23 cellular contexts compared by ENCODE assay signal in the genomic region with DNA sequence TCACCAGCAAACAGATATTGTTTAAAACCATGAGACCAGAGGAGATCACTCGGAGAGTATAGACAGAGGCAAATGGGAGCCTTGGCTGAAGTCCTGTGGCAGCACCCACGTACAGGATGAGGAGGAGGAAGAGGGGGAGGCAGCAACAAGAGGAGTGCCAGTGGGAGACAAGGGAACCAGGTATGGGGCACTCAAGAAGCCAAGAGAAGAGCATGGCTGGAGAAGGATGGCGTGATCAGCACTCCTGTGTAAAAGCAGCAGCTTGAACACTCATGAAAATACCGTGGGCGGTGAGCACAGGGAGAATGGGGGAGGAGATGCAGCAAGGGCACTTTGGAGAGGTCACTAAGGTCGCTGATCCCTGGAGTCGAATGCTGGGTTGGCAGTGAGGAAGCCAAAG. TPM values are rescaled to one million over a fixed set of nuclear protein-coding genes. Genes with fewer than 3 reads are reported as not detected.
A peak's percentile ranks its signal among the peaks of the same experiment; 100 is the strongest.
DNase-seq lines count a peak whose midpoint lies in the region; ATAC-seq, FAIRE-seq and TF ChIP-seq lines count a peak whose summit lies in the region.
"Had no signal": no experiment of that assay in that cellular context is flagged by ENCODE, and none has a peak within 500 bp of the region (broad histone marks: within the 10 kb centered on the region; RNA-seq: fewer than 3 reads in every experiment).

No MANE protein-coding gene starts in this region.

- peaks cover 24% of the 10 kb centered on the region for H3F3A ChIP-seq in GM23248 (ENCODE audit: insufficient read depth)

- no peaks in the 10 kb centered on the region for H4K20me1 ChIP-seq in GM23248 (ENCODE audit: insufficient read depth)
- no peaks in the 10 kb centered on the region for H4K20me1 ChIP-seq in K562 (replicated peaks; ENCODE audit: control insufficient read depth, insufficient read depth, low read length)

- H3K4me1 ChIP-seq in GM23248 (ENCODE audit: insufficient read depth) (peaks cover 35% of the 10 kb centered on the region), K562 (replicated peaks in 1 of 2; ENCODE audit: control insufficient read depth in 2 of 2, insufficient read depth in 2 of 2, low read length in 2 of 2) (peaks cover 0 to 24% of the 10 kb centered on the region in 2 experiments; a peak in 3 of 5 replicates)

- H3K79me2 ChIP-seq in GM23248 (ENCODE audit: insufficient read depth) (no peaks in the 10 kb centered on the region), K562 (ENCODE audit: control insufficient read depth, insufficient read depth, low read length) (no peaks in the 10 kb centered on the region)

- no peaks in the 10 kb centered on the region for H3K36me3 Mint-ChIP-seq in activated naive CD8-positive, alpha-beta T cell treated with anti-CD3 and anti-CD28 coated beads, Interleukin-2, amount 10 ng/mL, durations not matched to agents 7 days and 5 days
- no peaks in the 10 kb centered on the region for H3K36me3 Mint-ChIP-seq in activated naive CD8-positive, alpha-beta T cell treated with anti-CD3 and anti-CD28 coated beads for 36 hours
- H3K36me3 Mint-ChIP-seq in osteocyte (ENCODE audit: unreplicated experiment), result no peaks in the 10 kb centered on the region
- H3K36me3 Mint-ChIP-seq: CD8-positive, alpha-beta T cell had no signal

- no peak overlapping the region for H2AFZ ChIP-seq in GM23248
- H2AFZ ChIP-seq in K562 (ENCODE audit: low read depth, low read length), result peak overlapping the region; percentile 59; the same call in 1 of the 2 replicates

- TF ChIP-seq EP300 in K562 (IDR thresholded peaks at IDR 0.05; ENCODE audit: low read length), result no peak

- CTCF ChIA-PET in K562 (lab: Yijun Ruan, JAX; ENCODE audit: low intra/inter-chr PET ratio), result no interaction called here

- H3K27me3 ChIP-seq in GM23248 (replicated peaks; ENCODE audit: insufficient read depth) (no peaks in the 10 kb centered on the region), K562 (ENCODE audit: control insufficient read depth in 2 of 2, insufficient read depth in 2 of 2, low read length in 2 of 2) (no peaks in the 10 kb centered on the region)

- H3K4me1 Mint-ChIP-seq in activated naive CD8-positive, alpha-beta T cell treated with anti-CD3 and anti-CD28 coated beads, Interleukin-2, amount 10 ng/mL, durations not matched to agents 7 days and 5 days, result peaks cover 19% of the 10 kb centered on the region
- peaks cover 11% of the 10 kb centered on the region for H3K4me1 Mint-ChIP-seq in activated naive CD8-positive, alpha-beta T cell treated with anti-CD3 and anti-CD28 coated beads for 36 hours
- no peaks in the 10 kb centered on the region for H3K4me1 Mint-ChIP-seq in osteocyte (ENCODE audit: unreplicated experiment)

- H3K4me3 ChIP-seq in GM23248, result no peak overlapping the region
- no peak overlapping the region for H3K4me3 ChIP-seq in K562
- H3K4me3 ChIP-seq: A549, GM12878 had no signal

- WGBS in GM23248 (ENCODE audit: low coverage in 1 of 2, low lambda C conversion rate in 2 of 2, missing lambda C conversion rate in 2 of 2), 2 experiments, result 61 to 64% methylated on average over 7 of the region's 7 CpGs
- WGBS in K562 (ENCODE audit: insufficient coverage, low coverage, missing lambda C conversion rate), result 39% methylated on average over 7 of the region's 7 CpGs

- intact Hi-C loops in K562 (cut with micrococcal nuclease), result no loop called here

- H3K9me1 ChIP-seq in K562 (ENCODE audit: control insufficient read depth, insufficient read depth, low read length), result no peaks in the 10 kb centered on the region

- H3K9me3 Mint-ChIP-seq in activated naive CD8-positive, alpha-beta T cell treated with anti-CD3 and anti-CD28 coated beads, Interleukin-2, amount 10 ng/mL, durations not matched to agents 7 days and 5 days, result no peaks in the 10 kb centered on the region
- H3K9me3 Mint-ChIP-seq in activated naive CD8-positive, alpha-beta T cell treated with anti-CD3 and anti-CD28 coated beads for 36 hours, result peaks cover 1% of the 10 kb centered on the region
- no peaks in the 10 kb centered on the region for H3K9me3 Mint-ChIP-seq in osteocyte (ENCODE audit: unreplicated experiment)
- H3K9me3 Mint-ChIP-seq: CD8-positive, alpha-beta T cell; IgD-negative memory B cell had no signal

- DNase-seq in activated naive CD8-positive, alpha-beta T cell treated with anti-CD3 and anti-CD28 coated beads, Interleukin-2, amount 10 ng/mL, durations not matched to agents 7 days and 5 days, result no peak
- no peak for DNase-seq in activated naive CD8-positive, alpha-beta T cell treated with anti-CD3 and anti-CD28 coated beads for 36 hours
- peak; percentile 15 for DNase-seq in GM23248
- peak in 2 of 4 experiments; percentile 9 to 25 for DNase-seq in K562 (ENCODE audit: extremely low read depth in 1 of 4, low spot score in 3 of 4)
- DNase-seq in osteocyte (ENCODE audit: extremely low spot score, unreplicated experiment), result peak; percentile 73
- no peak for DNase-seq in NCI-H1105 treated with DMSO at 0.1 percent for 48 hours (lab: John Stamatoyannopoulos, UW)
- no peak for DNase-seq in D721Med (ENCODE audit: insufficient read length, low spot score)
- DNase-seq: AML-193; Calu3; CD8-positive, alpha-beta T cell; DMS 273 treated with DMSO at 0.1 percent for 48 hours; DMS53; DND-41; EL had no signal

- ATAC-seq in activated naive CD8-positive, alpha-beta T cell treated with anti-CD3 and anti-CD28 coated beads, Interleukin-2, amount 10 ng/mL, durations not matched to agents 7 days and 5 days (ENCODE audit: low read depth), result no peak
- ATAC-seq in K562, result no peak
- ATAC-seq: A549; CD8-positive, alpha-beta T cell; GM12878; HCT116; HepG2 had no signal

- H3K9me3 ChIP-seq in GM23248 (ENCODE audit: low read depth) (no peaks in the 10 kb centered on the region), K562 (replicated peaks; ENCODE audit: control insufficient read depth, insufficient read depth, low read depth, low read length) (no peaks in the 10 kb centered on the region)
- H3K9me3 ChIP-seq: A549 had no signal

- no peaks in the 10 kb centered on the region for H3K9me2 ChIP-seq in GM23248 (ENCODE audit: insufficient read depth)

- H3K27me3 Mint-ChIP-seq in activated naive CD8-positive, alpha-beta T cell treated with anti-CD3 and anti-CD28 coated beads, Interleukin-2, amount 10 ng/mL, durations not matched to agents 7 days and 5 days, result peaks cover 18% of the 10 kb centered on the region
- H3K27me3 Mint-ChIP-seq in activated naive CD8-positive, alpha-beta T cell treated with anti-CD3 and anti-CD28 coated beads for 36 hours, result no peaks in the 10 kb centered on the region
- peaks cover 28% of the 10 kb centered on the region for H3K27me3 Mint-ChIP-seq in osteocyte (ENCODE audit: unreplicated experiment)

- POLR2A ChIA-PET in activated naive CD8-positive, alpha-beta T cell treated with anti-CD3 and anti-CD28 coated beads, Interleukin-2, amount 10 ng/mL, durations not matched to agents 7 days and 5 days (lab: Charles Lee), result no interaction called here
- POLR2A ChIA-PET in K562 (lab: Yijun Ruan, JAX), result no interaction called here

- H3K27ac Mint-ChIP-seq in activated naive CD8-positive, alpha-beta T cell treated with anti-CD3 and anti-CD28 coated beads, Interleukin-2, amount 10 ng/mL, durations not matched to agents 7 days and 5 days, result peak overlapping the region; percentile 11
- no peak overlapping the region for H3K27ac Mint-ChIP-seq in activated naive CD8-positive, alpha-beta T cell treated with anti-CD3 and anti-CD28 coated beads for 36 hours
- no peak overlapping the region for H3K27ac Mint-ChIP-seq in osteocyte (ENCODE audit: unreplicated experiment)
- H3K27ac Mint-ChIP-seq: CD8-positive, alpha-beta T cell; IgD-negative memory B cell had no signal

- no peak for TF ChIP-seq POLR2A in K562 (conservative IDR thresholded peaks at IDR 0.05)

- FAIRE-seq in K562 (lab: Jason Lieb, UNC) (no peak), D721Med (lab: Jason Lieb, UNC) (no peak)
- FAIRE-seq: A549, GM12878, HepG2 had no signal

- H3K4me2 ChIP-seq in GM23248 (ENCODE audit: unreplicated experiment), result no peak overlapping the region
- H3K4me2 ChIP-seq in K562 (ENCODE audit: insufficient read depth, low read length), result no peak overlapping the region; the same call in 1 of the 2 replicates
- H3K4me2 ChIP-seq: A549 had no signal

- H3K36me3 ChIP-seq in GM23248 (ENCODE audit: low read depth), result no peaks in the 10 kb centered on the region
- H3K36me3 ChIP-seq in K562 (ENCODE audit: control insufficient read depth, insufficient read depth, low read length), result no peaks in the 10 kb centered on the region

- no TSS peak for BruUV-seq in K562 (replicated peaks; lab: Mats Ljungman, UMichigan)

- in situ Hi-C loops in GM23248 (cut with MboI) (no loop called here), K562 (cut with MboI) (no loop called here)

- H3K9ac ChIP-seq in GM23248, result no peak overlapping the region
- peak overlapping the region in 1 of 2 experiments; percentile 64; a peak in 2 of 4 replicates for H3K9ac ChIP-seq in K562 (ENCODE audit: insufficient read depth in 1 of 2, low read depth in 2 of 2, low read length in 2 of 2)

- TF ChIP-seq RAD21 in K562 (CRISPR knock-in tag; conservative IDR thresholded peaks at IDR 0.05 in 1 of 2, IDR thresholded peaks at IDR 0.05 in 1 of 2), result no peak

- H3K27ac ChIP-seq in GM23248, result no peak overlapping the region
- no peak overlapping the region for H3K27ac ChIP-seq in K562 (ENCODE audit: extremely low read depth, low read depth, low read length)
- H3K27ac ChIP-seq: 22Rv1, A549, C4-2B had no signal

- TF ChIP-seq CTCF in K562 (IDR thresholded peaks at IDR 0.05 in 2 of 3, conservative IDR thresholded peaks at IDR 0.05 in 1 of 3; ENCODE audit: insufficient read depth in 2 of 3, low read depth in 1 of 3, low read length in 3 of 3) (no peak), osteocyte (IDR thresholded peaks at IDR 0.05) (no peak), D721Med (IDR thresholded peaks at IDR 0.05; ENCODE audit: insufficient read depth, missing control alignments) (no peak)

- no peak overlapping the region for H3K4me3 Mint-ChIP-seq in activated naive CD8-positive, alpha-beta T cell treated with anti-CD3 and anti-CD28 coated beads, Interleukin-2, amount 10 ng/mL, durations not matched to agents 7 days and 5 days
- H3K4me3 Mint-ChIP-seq in activated naive CD8-positive, alpha-beta T cell treated with anti-CD3 and anti-CD28 coated beads for 36 hours, result no peak overlapping the region
- H3K4me3 Mint-ChIP-seq in osteocyte (ENCODE audit: unreplicated experiment), result no peak overlapping the region
- H3K4me3 Mint-ChIP-seq: CD8-positive, alpha-beta T cell had no signal

RNA-seq across cellular contexts. Expression of a gene that starts 15.8 kb away (rescaled TPM):
- total RNA-seq in activated naive CD8-positive, alpha-beta T cell treated with anti-CD3 and anti-CD28 coated beads, Interleukin-2, amount 10 ng/mL, durations not matched to agents 7 days and 5 days, result 10 to 100 TPM; 45.4 to 51.6 TPM
- total RNA-seq in activated naive CD8-positive, alpha-beta T cell treated with anti-CD3 and anti-CD28 coated beads for 36 hours, result 10 to 100 TPM; 40.5 to 41.8 TPM
- 388 and 407 TPM in 2 replicates for total RNA-seq in GM23248 (2014; rRNA removed; shearing (Covaris generic))
- 498 and 506 TPM in 2 replicates for polyA plus RNA-seq in GM23248 (2016; fragmentation: Nextera tagmentation; extraction: Ambion mirVana)
- 21.4 and 25.0 TPM in 2 replicates for total RNA-seq in K562 (2011; cell fraction: chromatin; rRNA removed; ENCODE audit: low replicate concordance)
- 34.3 and 42.7 TPM in 2 replicates for total RNA-seq in K562 (2011; cell fraction: nucleolus; rRNA removed)
- total RNA-seq in K562 (2011; cell fraction: nucleoplasm; rRNA removed), result 32.1 and 39.8 TPM in 2 replicates
- total RNA-seq in K562 (2014; rRNA removed), result 19.1 and 19.3 TPM in 2 replicates
- total RNA-seq in K562 (2014; rRNA removed; fragmentation: Illumina TruSeq; extraction: Trizol), result 23.2 and 25.3 TPM in 2 replicates
- 15.3 and 16.3 TPM in 2 replicates for total RNA-seq in K562 (2015; rRNA removed; fragmentation: Illumina TruSeq; extraction: Trizol)
- total RNA-seq in K562 (2021), result 20.6 and 22.0 TPM in 2 replicates
- polyA plus RNA-seq in K562 (2011; rRNA removed), result 30.4 and 47.9 TPM in 2 replicates
- 32.2 and 37.3 TPM in 2 replicates for polyA plus RNA-seq in K562 (2011; cell fraction: cytosol; rRNA removed)
- 17.5 and 25.7 TPM in 2 replicates for polyA plus RNA-seq in K562 (2011; cell fraction: nucleus; rRNA removed)
- 17.7 and 35.2 TPM in 2 replicates for polyA plus RNA-seq in K562 (2012)
- 26.2 and 30.3 TPM in 2 replicates for polyA plus RNA-seq in K562 (2014; fragmentation: Illumina TruSeq; extraction: Trizol)
- 1 to 10 TPM; 7.5 to 8.1 TPM for polyA plus RNA-seq in K562 (2014; fragmentation: Nextera tagmentation; extraction: Ambion mirVana)
- polyA plus RNA-seq in K562 (2014; rRNA removed), result 24.0 and 25.5 TPM in 2 replicates
- polyA minus RNA-seq in K562 (2011; rRNA and poly(A)+ RNA removed), result 33.1 and 42.5 TPM in 2 replicates
- 17.5 and 28.5 TPM in 2 replicates for polyA minus RNA-seq in K562 (2011; cell fraction: cytosol; rRNA and poly(A)+ RNA removed)
- polyA minus RNA-seq in K562 (2011; cell fraction: nucleus; rRNA and poly(A)+ RNA removed), result 5.8 and 15.0 TPM in 2 replicates
- 64.7 and 68.8 TPM in 2 replicates for total RNA-seq in osteocyte

RNA-seq across cellular contexts. Expression of a gene that starts 51.3 kb away (rescaled TPM):
- total RNA-seq in activated naive CD8-positive, alpha-beta T cell treated with anti-CD3 and anti-CD28 coated beads, Interleukin-2, amount 10 ng/mL, durations not matched to agents 7 days and 5 days, result not detected
- not detected for total RNA-seq in activated naive CD8-positive, alpha-beta T cell treated with anti-CD3 and anti-CD28 coated beads for 36 hours
- not detected in 2 replicates for total RNA-seq in GM23248 (2014; rRNA removed; shearing (Covaris generic))
- not detected in 2 replicates for polyA plus RNA-seq in GM23248 (2016; fragmentation: Nextera tagmentation; extraction: Ambion mirVana)
- not detected in 2 replicates for total RNA-seq in K562 (2011; cell fraction: chromatin; rRNA removed; ENCODE audit: low replicate concordance)
- total RNA-seq in K562 (2011; cell fraction: nucleolus; rRNA removed), result not detected in 2 replicates
- total RNA-seq in K562 (2011; cell fraction: nucleoplasm; rRNA removed), result not detected in 2 replicates
- total RNA-seq in K562 (2014; rRNA removed), result not detected in 2 replicates
- not detected in 2 replicates for total RNA-seq in K562 (2014; rRNA removed; fragmentation: Illumina TruSeq; extraction: Trizol)
- total RNA-seq in K562 (2015; rRNA removed; fragmentation: Illumina TruSeq; extraction: Trizol), result not detected in 2 replicates
- not detected in 2 replicates for total RNA-seq in K562 (2021)
- polyA plus RNA-seq in K562 (2011; rRNA removed), result not detected in 2 replicates
- not detected in 2 replicates for polyA plus RNA-seq in K562 (2011; cell fraction: cytosol; rRNA removed)
- polyA plus RNA-seq in K562 (2011; cell fraction: nucleus; rRNA removed), result not detected in 2 replicates
- polyA plus RNA-seq in K562 (2012), result not detected in 2 replicates
- polyA plus RNA-seq in K562 (2014; fragmentation: Illumina TruSeq; extraction: Trizol), result not detected in 2 replicates
- polyA plus RNA-seq in K562 (2014; fragmentation: Nextera tagmentation; extraction: Ambion mirVana), result not detected
- polyA plus RNA-seq in K562 (2014; rRNA removed), result not detected in 2 replicates
- polyA minus RNA-seq in K562 (2011; rRNA and poly(A)+ RNA removed), result not detected in 2 replicates
- not detected in 2 replicates for polyA minus RNA-seq in K562 (2011; cell fraction: cytosol; rRNA and poly(A)+ RNA removed)
- not detected in 2 replicates for polyA minus RNA-seq in K562 (2011; cell fraction: nucleus; rRNA and poly(A)+ RNA removed)
- total RNA-seq in osteocyte, result not detected in 2 replicates
- total RNA-seq: Calu3; CD8-positive, alpha-beta T cell; G401; GM12878; HepG2 had no signal
- polyA plus RNA-seq: A549, BJ, GM12878, HepG2 had no signal

Comparison
In these comparisons a context has a peak if more than half of its experiments do, and no peak if none do; other contexts are left out.
1. DNase-seq: peak in GM23248 (single experiment) and osteocyte (single experiment); none in activated naive CD8-positive, alpha-beta T cell treated with anti-CD3 and anti-CD28 coated beads, Interleukin-2, amount 10 ng/mL, durations not matched to agents 7 days and 5 days (single experiment), activated naive CD8-positive, alpha-beta T cell treated with anti-CD3 and anti-CD28 coated beads for 36 hours (single experiment), NCI-H1105 treated with DMSO at 0.1 percent for 48 hours (single experiment) and D721Med (single experiment).